In genomic region chr6:94813806-94814205, GRCh38 we compare ENCODE assay signal across 21 cellular contexts.
DNase-seq lines count a peak whose midpoint lies in the region; ATAC-seq and TF ChIP-seq lines count a peak whose summit lies in the region.
"Had no signal": no experiment of that assay in that cellular context is flagged by ENCODE, and none has a peak within 500 bp of the region (broad histone marks: within the 10 kb centered on the region; RNA-seq: fewer than 3 reads in every experiment).

No MANE protein-coding gene starts in this region.

- H4K8ac ChIP-seq in H9 (replicated peaks; ENCODE audit: insufficient read length, low read depth, low read length) = no peak overlapping the region

- H4K20me1 ChIP-seq in H9 (ENCODE audit: control insufficient read depth, insufficient read depth, insufficient read length) = no peaks in the 10 kb centered on the region
- H4K20me1 ChIP-seq: BLaER1 treated with 17β-estradiol and CSF1 and Interleukin-3, amounts not matched to agents 10 nM and 100 nM had no signal

- H2AFZ ChIP-seq in H9 (ENCODE audit: low read length) = no peak overlapping the region

- H3K27ac ChIP-seq in A673 (ENCODE audit: low read depth, low read length, poor library complexity, severe bottlenecking) (no peak overlapping the region), H9 (ENCODE audit: insufficient read length, low read depth, low read length) (no peak overlapping the region), brain microvascular endothelial cell (no peak overlapping the region)
- H3K27ac ChIP-seq: BLaER1 treated with 17β-estradiol and CSF1 and Interleukin-3, amounts not matched to agents 10 nM and 100 nM had no signal

- H3K4me1 ChIP-seq in A673 (ENCODE audit: insufficient read depth, low read length, poor library complexity, severe bottlenecking) (no peaks in the 10 kb centered on the region), H9 (ENCODE audit: insufficient read depth, low read length) (no peaks in the 10 kb centered on the region)
- H3K4me1 ChIP-seq: BLaER1 treated with 17β-estradiol and CSF1 and Interleukin-3, amounts not matched to agents 10 nM and 100 nM had no signal

- ATAC-seq in HG03196 (IDR thresholded peaks at IDR 0.05; ENCODE audit: unreplicated experiment) (no peak), HG03159 (IDR thresholded peaks at IDR 0.05; ENCODE audit: unreplicated experiment) (no peak)
- ATAC-seq: Panc1 had no signal

- DNase-seq in A673 (ENCODE audit: low spot score) = no peak
- DNase-seq in H9 = no peak
- DNase-seq in brain microvascular endothelial cell = no peak
- DNase-seq in kidney epithelial cell (ENCODE audit: low read depth) = no peak
- no peak for DNase-seq in foreskin fibroblast
- DNase-seq: ACHN; Calu3; CD8-positive, alpha-beta memory T cell; DMS153; Kasumi-1; MG63; NCI-H1048; NCI-H1436; NCI-H1930; NCI-H2227 treated with DMSO at 0.1 percent for 48 hours; NCI-H510A; NCI-H748 treated with DMSO at 0.1 percent for 48 hours had no signal

- no peak overlapping the region for H3T11ph ChIP-seq in H9 (ENCODE audit: low read length)

- H4K91ac ChIP-seq in H9 (ENCODE audit: insufficient read length, low read depth, low read length) = no peak overlapping the region

- no peak overlapping the region for H2BK15ac ChIP-seq in H9 (ENCODE audit: low read depth, low read length)

- H3K4me3 ChIP-seq in A673 (ENCODE audit: low read depth, low read length, poor library complexity, severe bottlenecking) (no peak overlapping the region), brain microvascular endothelial cell (ENCODE audit: low read depth, low read length) (no peak overlapping the region), kidney epithelial cell (ENCODE audit: low read depth, low read length) (no peak overlapping the region), foreskin fibroblast (ENCODE audit: low read depth in 1 of 2, low read length in 2 of 2) (no peak overlapping the region)
- H3K4me3 ChIP-seq: BLaER1 treated with 17β-estradiol and CSF1 and Interleukin-3, amounts not matched to agents 10 nM and 100 nM; MG63 had no signal

- H3K9me3 ChIP-seq in A673 (ENCODE audit: low read depth, low read length, poor library complexity, severe bottlenecking) (no peaks in the 10 kb centered on the region), H9 (ENCODE audit: control insufficient read depth, low read depth, low read length) (no peaks in the 10 kb centered on the region)
- H3K9me3 ChIP-seq: BLaER1 treated with 17β-estradiol and CSF1 and Interleukin-3, amounts not matched to agents 10 nM and 100 nM; MG63 had no signal

- H2BK12ac ChIP-seq in H9 (ENCODE audit: insufficient read length, low read depth, low read length) = no peak overlapping the region

- no peak overlapping the region for H2BK120ac ChIP-seq in H9 (ENCODE audit: low read depth, low read length, poor library complexity, severe bottlenecking)

- H3K14ac ChIP-seq in H9 (ENCODE audit: insufficient read depth, low read length) = no peak overlapping the region

- H3K56ac ChIP-seq in H9 (ENCODE audit: insufficient read length, low read depth, low read length) = no peak overlapping the region

- no peaks in the 10 kb centered on the region for H3K9me3 Mint-ChIP-seq in H9

- H3K36me3 ChIP-seq in A673 (ENCODE audit: insufficient read depth, low read length, poor library complexity, severe bottlenecking) (no peaks in the 10 kb centered on the region), brain microvascular endothelial cell (replicated peaks) (no peaks in the 10 kb centered on the region), kidney epithelial cell (ENCODE audit: control insufficient read depth, insufficient read depth, low read length) (no peaks in the 10 kb centered on the region)
- H3K36me3 ChIP-seq: BLaER1 treated with 17β-estradiol and CSF1 and Interleukin-3, amounts not matched to agents 10 nM and 100 nM; MG63 had no signal

- intact Hi-C loops in A673 (cut with micrococcal nuclease; ENCODE audit: unreplicated experiment) = no loop called here

- no peak overlapping the region for H2BK5ac ChIP-seq in H9 (ENCODE audit: insufficient read length, low read length)

- H3K4me3 Mint-ChIP-seq in H9 = no peak overlapping the region
- H3K4me3 Mint-ChIP-seq: CD8-positive, alpha-beta memory T cell had no signal

- no peak overlapping the region for H3K4ac ChIP-seq in H9 (ENCODE audit: low read depth, low read length)

- POLR2A ChIA-PET in A673 (lab: Charles Lee; ENCODE audit: low non-redundant PET) = no interaction called here

- BruUV-seq in A673 (replicated peaks; lab: Mats Ljungman, UMichigan) = no TSS peak

- H3K18ac ChIP-seq in H9 (ENCODE audit: insufficient read length, low read depth, low read length) = no peak overlapping the region

- H3K23me2 ChIP-seq in H9 (ENCODE audit: insufficient read length, low read depth, low read length, poor library complexity, severe bottlenecking) = no peaks in the 10 kb centered on the region

- no peak overlapping the region for H4K5ac ChIP-seq in H9 (ENCODE audit: insufficient read length, low read depth, low read length)

- H3K4me2 ChIP-seq in H9 (ENCODE audit: insufficient read depth, insufficient read length, low read length) = no peak overlapping the region
- H3K4me2 ChIP-seq: BLaER1 treated with 17β-estradiol and CSF1 and Interleukin-3, amounts not matched to agents 10 nM and 100 nM had no signal

- no peak overlapping the region for H3K9ac ChIP-seq in H9 (ENCODE audit: extremely low read depth, insufficient read length, low read length)
- H3K9ac ChIP-seq: BLaER1 treated with 17β-estradiol and CSF1 and Interleukin-3, amounts not matched to agents 10 nM and 100 nM had no signal

- H2AK5ac ChIP-seq in H9 (ENCODE audit: insufficient read length, low read length) = no peak overlapping the region

- H3K23ac ChIP-seq in H9 (ENCODE audit: insufficient read length, low read depth, low read length) = no peak overlapping the region

- no peaks in the 10 kb centered on the region for H3K79me2 ChIP-seq in H9 (ENCODE audit: insufficient read depth, low read length)

- H3K27ac Mint-ChIP-seq in H9 = no peak overlapping the region
- H3K27ac Mint-ChIP-seq: CD8-positive, alpha-beta memory T cell had no signal

- H3K4me1 Mint-ChIP-seq in H9 = no peaks in the 10 kb centered on the region
- H3K4me1 Mint-ChIP-seq: CD8-positive, alpha-beta memory T cell had no signal

- H3K27me3 ChIP-seq in A673 (replicated peaks; ENCODE audit: insufficient read depth, low read depth, low read length, poor library complexity) (no peaks in the 10 kb centered on the region), H9 (ENCODE audit: insufficient read depth, low read length) (no peaks in the 10 kb centered on the region), brain microvascular endothelial cell (replicated peaks) (no peaks in the 10 kb centered on the region), kidney epithelial cell (ENCODE audit: control insufficient read depth, insufficient read depth, low read length) (no peaks in the 10 kb centered on the region)
- H3K27me3 ChIP-seq: BLaER1 treated with 17β-estradiol and CSF1 and Interleukin-3, amounts not matched to agents 10 nM and 100 nM; MG63 had no signal

- in situ Hi-C loops in brain microvascular endothelial cell (cut with HindIII; ENCODE audit: low pct_ligation_motif_present, low sequenced_read_pairs) = no loop called here

- no peak overlapping the region for H2BK20ac ChIP-seq in H9 (ENCODE audit: low read depth, low read length, poor library complexity, severe bottlenecking)

- no peaks in the 10 kb centered on the region for H3K79me1 ChIP-seq in H9 (ENCODE audit: insufficient read depth, low read depth, low read length, poor library complexity, severe bottlenecking)

- TF ChIP-seq CTCF in A673 (conservative IDR thresholded peaks at IDR 0.05; ENCODE audit: low read depth, low read length) = 0 out of 2 replicates have a peak, but pooled peaks have one; percentile 28
- peak; percentile 62 for TF ChIP-seq CTCF in H9 (conservative IDR thresholded peaks at IDR 0.05)
- peak; percentile 8 for TF ChIP-seq CTCF in brain microvascular endothelial cell (IDR thresholded peaks at IDR 0.05; ENCODE audit: low read depth, low read length, missing control alignments)
- TF ChIP-seq CTCF in kidney epithelial cell (IDR thresholded peaks at IDR 0.05; ENCODE audit: insufficient read depth, low read length, poor library complexity, severe bottlenecking) = peak; percentile 4
- TF ChIP-seq CTCF in foreskin fibroblast (IDR thresholded peaks at IDR 0.05; ENCODE audit: low read depth, low read length) = no peak

- no peaks in the 10 kb centered on the region for H3K27me3 Mint-ChIP-seq in H9 (ENCODE audit: low read depth)
- H3K27me3 Mint-ChIP-seq: CD8-positive, alpha-beta memory T cell had no signal

- CTCF ChIA-PET in A673 (lab: Charles Lee) = no interaction called here

- H3K36me3 Mint-ChIP-seq in H9 (ENCODE audit: insufficient read depth in 1 of 3, low read depth in 3 of 3) = no peaks in the 10 kb centered on the region
- H3K36me3 Mint-ChIP-seq: CD8-positive, alpha-beta memory T cell had no signal
